ENCODE assay signal across 1 cellular context in the genomic region with DNA sequence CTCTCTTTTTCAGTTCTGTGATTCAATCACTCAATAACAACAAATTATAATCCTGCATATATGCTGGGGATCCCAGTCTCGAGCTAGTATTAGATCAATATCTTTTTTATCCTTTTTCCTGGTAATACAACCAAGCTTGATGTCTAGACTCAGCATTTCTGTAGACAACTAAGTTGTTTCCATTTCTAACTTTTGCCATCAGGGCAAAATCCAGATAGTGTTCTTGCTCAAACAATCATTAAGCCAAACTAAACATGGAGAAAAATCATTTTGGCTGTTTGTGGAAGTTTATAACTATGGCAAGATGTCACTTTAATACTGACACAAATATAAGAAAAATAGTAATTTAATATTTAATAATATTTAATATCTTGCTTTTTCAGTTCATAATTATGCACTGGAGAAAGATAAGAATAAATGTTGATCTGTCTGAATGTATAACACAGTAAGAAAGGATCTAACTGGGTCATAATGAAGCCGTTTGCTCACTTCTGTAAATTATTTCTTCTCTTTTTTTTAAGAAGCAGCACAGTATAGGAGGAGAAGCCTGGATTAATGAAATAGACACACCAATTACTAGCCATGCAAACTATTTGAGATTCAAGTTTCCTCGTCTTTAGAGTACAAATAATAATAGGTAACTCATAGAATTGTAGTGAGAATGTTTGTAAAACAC.
TF ChIP-seq lines count a peak whose summit lies in the region.

No MANE protein-coding gene starts in this region.

TF ChIP-seq in HepG2, 621 proteins besides CTCF, POLR2A, EP300 and RAD21 (continued from another document):
- TF ChIP-seq, protein P1, sequence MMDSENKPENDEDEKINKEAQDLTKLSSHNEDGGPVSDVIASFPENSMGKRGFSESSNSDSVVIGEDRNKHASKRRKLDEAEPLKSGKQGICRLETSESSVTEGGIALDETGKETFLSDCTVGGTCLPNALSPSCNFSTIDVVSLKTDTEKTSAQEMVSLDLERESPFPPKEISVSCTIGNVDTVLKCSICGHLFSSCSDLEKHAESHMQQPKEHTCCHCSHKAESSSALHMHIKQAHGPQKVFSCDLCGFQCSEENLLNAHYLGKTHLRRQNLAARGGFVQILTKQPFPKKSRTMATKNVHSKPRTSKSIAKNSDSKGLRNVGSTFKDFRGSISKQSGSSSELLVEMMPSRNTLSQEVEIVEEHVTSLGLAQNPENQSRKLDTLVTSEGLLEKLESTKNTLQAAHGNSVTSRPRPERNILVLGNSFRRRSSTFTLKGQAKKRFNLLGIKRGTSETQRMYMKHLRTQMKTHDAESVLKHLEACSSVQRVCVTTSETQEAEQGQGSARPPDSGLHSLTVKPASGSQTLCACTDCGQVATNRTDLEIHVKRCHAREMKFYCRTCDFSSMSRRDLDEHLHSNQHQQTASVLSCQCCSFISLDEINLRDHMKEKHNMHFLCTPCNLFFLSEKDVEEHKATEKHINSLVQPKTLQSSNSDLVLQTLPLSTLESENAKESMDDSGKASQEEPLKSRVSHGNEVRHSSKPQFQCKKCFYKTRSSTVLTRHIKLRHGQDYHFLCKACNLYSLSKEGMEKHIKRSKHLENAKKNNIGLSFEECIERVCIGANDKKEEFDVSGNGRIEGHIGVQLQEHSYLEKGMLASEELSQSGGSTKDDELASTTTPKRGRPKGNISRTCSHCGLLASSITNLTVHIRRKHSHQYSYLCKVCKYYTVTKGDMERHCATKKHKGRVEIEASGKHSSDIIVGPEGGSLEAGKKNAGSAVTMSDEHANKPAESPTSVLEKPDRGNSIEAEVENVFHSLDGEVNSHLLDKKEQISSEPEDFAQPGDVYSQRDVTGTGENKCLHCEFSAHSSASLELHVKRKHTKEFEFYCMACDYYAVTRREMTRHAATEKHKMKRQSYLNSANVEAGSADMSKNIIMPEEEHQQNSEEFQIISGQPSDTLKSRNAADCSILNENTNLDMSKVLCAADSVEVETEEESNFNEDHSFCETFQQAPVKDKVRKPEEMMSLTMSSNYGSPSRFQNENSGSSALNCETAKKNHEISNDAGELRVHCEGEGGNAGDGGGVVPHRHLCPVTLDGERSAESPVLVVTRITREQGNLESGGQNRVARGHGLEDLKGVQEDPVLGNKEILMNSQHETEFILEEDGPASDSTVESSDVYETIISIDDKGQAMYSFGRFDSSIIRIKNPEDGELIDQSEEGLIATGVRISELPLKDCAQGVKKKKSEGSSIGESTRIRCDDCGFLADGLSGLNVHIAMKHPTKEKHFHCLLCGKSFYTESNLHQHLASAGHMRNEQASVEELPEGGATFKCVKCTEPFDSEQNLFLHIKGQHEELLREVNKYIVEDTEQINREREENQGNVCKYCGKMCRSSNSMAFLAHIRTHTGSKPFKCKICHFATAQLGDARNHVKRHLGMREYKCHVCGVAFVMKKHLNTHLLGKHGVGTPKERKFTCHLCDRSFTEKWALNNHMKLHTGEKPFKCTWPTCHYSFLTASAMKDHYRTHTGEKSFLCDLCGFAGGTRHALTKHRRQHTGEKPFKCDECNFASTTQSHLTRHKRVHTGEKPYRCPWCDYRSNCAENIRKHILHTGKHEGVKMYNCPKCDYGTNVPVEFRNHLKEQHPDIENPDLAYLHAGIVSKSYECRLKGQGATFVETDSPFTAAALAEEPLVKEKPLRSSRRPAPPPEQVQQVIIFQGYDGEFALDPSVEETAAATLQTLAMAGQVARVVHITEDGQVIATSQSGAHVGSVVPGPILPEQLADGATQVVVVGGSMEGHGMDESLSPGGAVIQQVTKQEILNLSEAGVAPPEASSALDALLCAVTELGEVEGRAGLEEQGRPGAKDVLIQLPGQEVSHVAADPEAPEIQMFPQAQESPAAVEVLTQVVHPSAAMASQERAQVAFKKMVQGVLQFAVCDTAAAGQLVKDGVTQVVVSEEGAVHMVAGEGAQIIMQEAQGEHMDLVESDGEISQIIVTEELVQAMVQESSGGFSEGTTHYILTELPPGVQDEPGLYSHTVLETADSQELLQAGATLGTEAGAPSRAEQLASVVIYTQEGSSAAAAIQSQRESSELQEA (CRISPR knock-in tag; IDR thresholded peaks at IDR 0.05; ENCODE audit: not compliant biosample characterization), result no peak
- TF ChIP-seq, protein P2, sequence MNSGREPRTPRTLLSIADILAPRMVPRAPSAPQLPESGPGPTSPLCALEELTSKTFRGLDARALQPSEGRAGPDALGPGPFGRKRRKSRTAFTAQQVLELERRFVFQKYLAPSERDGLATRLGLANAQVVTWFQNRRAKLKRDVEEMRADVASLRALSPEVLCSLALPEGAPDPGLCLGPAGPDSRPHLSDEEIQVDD (CRISPR knock-in tag; IDR thresholded peaks at IDR 0.05; ENCODE audit: borderline replicate concordance), result no peak
- TF ChIP-seq, protein P3, sequence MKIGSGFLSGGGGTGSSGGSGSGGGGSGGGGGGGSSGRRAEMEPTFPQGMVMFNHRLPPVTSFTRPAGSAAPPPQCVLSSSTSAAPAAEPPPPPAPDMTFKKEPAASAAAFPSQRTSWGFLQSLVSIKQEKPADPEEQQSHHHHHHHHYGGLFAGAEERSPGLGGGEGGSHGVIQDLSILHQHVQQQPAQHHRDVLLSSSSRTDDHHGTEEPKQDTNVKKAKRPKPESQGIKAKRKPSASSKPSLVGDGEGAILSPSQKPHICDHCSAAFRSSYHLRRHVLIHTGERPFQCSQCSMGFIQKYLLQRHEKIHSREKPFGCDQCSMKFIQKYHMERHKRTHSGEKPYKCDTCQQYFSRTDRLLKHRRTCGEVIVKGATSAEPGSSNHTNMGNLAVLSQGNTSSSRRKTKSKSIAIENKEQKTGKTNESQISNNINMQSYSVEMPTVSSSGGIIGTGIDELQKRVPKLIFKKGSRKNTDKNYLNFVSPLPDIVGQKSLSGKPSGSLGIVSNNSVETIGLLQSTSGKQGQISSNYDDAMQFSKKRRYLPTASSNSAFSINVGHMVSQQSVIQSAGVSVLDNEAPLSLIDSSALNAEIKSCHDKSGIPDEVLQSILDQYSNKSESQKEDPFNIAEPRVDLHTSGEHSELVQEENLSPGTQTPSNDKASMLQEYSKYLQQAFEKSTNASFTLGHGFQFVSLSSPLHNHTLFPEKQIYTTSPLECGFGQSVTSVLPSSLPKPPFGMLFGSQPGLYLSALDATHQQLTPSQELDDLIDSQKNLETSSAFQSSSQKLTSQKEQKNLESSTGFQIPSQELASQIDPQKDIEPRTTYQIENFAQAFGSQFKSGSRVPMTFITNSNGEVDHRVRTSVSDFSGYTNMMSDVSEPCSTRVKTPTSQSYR (CRISPR knock-in tag; IDR thresholded peaks at IDR 0.05; ENCODE audit: borderline replicate concordance), result no peak
- TF ChIP-seq CAMTA2 (CRISPR knock-in tag; IDR thresholded peaks at IDR 0.05; ENCODE audit: borderline replicate concordance) (no peak), RFXAP (CRISPR knock-in tag; IDR thresholded peaks at IDR 0.05; ENCODE audit: borderline replicate concordance) (no peak), ZBTB8A (CRISPR knock-in tag; IDR thresholded peaks at IDR 0.05; ENCODE audit: borderline replicate concordance, low read depth) (no peak), ZNF160 (CRISPR knock-in tag; IDR thresholded peaks at IDR 0.05) (no peak)
TF ChIP-seq in HepG2: peak in this region for 0.
